In genomic region chr14:53011053-53011462, GRCh38 we compare ENCODE assay signal across 8 cellular contexts.
DNase-seq lines count a peak whose midpoint lies in the region; ATAC-seq and TF ChIP-seq lines count a peak whose summit lies in the region.

No MANE protein-coding gene starts in this region.

- no peaks in the 10 kb centered on the region for H4K20me1 ChIP-seq in HCT116 (ENCODE audit: insufficient read depth)
- H4K20me1 ChIP-seq in smooth muscle cell (ENCODE audit: low read depth) = no peaks in the 10 kb centered on the region

- H3K27ac ChIP-seq in HCT116 (ENCODE audit: low read depth, low read length) (peak overlapping the region; percentile 30; the same call in 1 of the 2 replicates), smooth muscle cell (ENCODE audit: low read depth) (peak overlapping the region; percentile 29)

- H3K9me3 ChIP-seq in HCT116 (ENCODE audit: control insufficient read depth in 1 of 2, insufficient read depth in 1 of 2, low read depth in 1 of 2, low read length in 2 of 2) (no peaks in the 10 kb centered on the region), smooth muscle cell (replicated peaks; ENCODE audit: low read depth) (no peaks in the 10 kb centered on the region)

- ATAC-seq in HCT116 = peak; percentile 91
- no peak for ATAC-seq in GM21526 (IDR thresholded peaks at IDR 0.05; ENCODE audit: low FRiP score, unreplicated experiment)
- ATAC-seq in GM19452 (IDR thresholded peaks at IDR 0.05; ENCODE audit: unreplicated experiment) = no peak
- no peak for ATAC-seq in HG03097 (IDR thresholded peaks at IDR 0.05; ENCODE audit: low FRiP score, unreplicated experiment)

- TF ChIP-seq POLR2A in HCT116 (IDR thresholded peaks at IDR 0.05; ENCODE audit: borderline replicate concordance, extremely low read depth, insufficient read depth, insufficient read length) = no peak

- no peaks in the 10 kb centered on the region for H3K79me2 ChIP-seq in HCT116 (ENCODE audit: insufficient read depth, low read length)
- H3K79me2 ChIP-seq in smooth muscle cell (ENCODE audit: low read depth) = no peaks in the 10 kb centered on the region

- H3K4me1 ChIP-seq in HCT116 (ENCODE audit: control insufficient read depth in 1 of 2, insufficient read depth in 2 of 2, low read length in 2 of 2) (peaks cover 18 to 19% of the 10 kb centered on the region in 2 experiments), smooth muscle cell (ENCODE audit: low read depth) (peaks cover 17% of the 10 kb centered on the region)

- H3K4me3 ChIP-seq in HCT116 (replicated peaks in 1 of 2; ENCODE audit: low read depth in 1 of 2, low read length in 2 of 2) (peak overlapping the region; percentile 6 to 36; a peak in 1 of 4 replicates), smooth muscle cell (no peak overlapping the region)

- DNase-seq in HCT116 (ENCODE audit: low read depth, low spot score) (peak; percentile 21), brain pericyte (ENCODE audit: low read depth, low spot score) (peak; percentile 96), inferior parietal cortex (ENCODE audit: extremely low spot score) (peak; percentile 32), smooth muscle cell (lab: John Stamatoyannopoulos, UW; ENCODE audit: unreplicated experiment) (no peak), CD1c-positive myeloid dendritic cell (ENCODE audit: extremely low spot score) (no peak)

- H3K9ac ChIP-seq in HCT116 (ENCODE audit: low read length) = no peak overlapping the region
- no peak overlapping the region for H3K9ac ChIP-seq in smooth muscle cell (ENCODE audit: low read depth)

- RAD21 ChIA-PET in HCT116 (lab: Charles Lee; ENCODE audit: low non-redundant PET in 1 of 2, low total read pairs in 2 of 2, uncharacterized antibody in 2 of 2, unreplicated experiment in 2 of 2) = interaction anchor here in 1 of 2 experiments (0.5 kb wide), 1 partner anchor 295 kb away, joined by 4 read pairs; no protein-coding TSS in a partner anchor

- no TSS peak for BruUV-seq in HCT116 (replicated peaks; lab: Mats Ljungman, UMichigan)

- intact Hi-C loops in HCT116 (cut with micrococcal nuclease) = no loop called here

- no peaks in the 10 kb centered on the region for H3K27me3 ChIP-seq in HCT116 (ENCODE audit: insufficient read depth, low read length)
- no peaks in the 10 kb centered on the region for H3K27me3 ChIP-seq in smooth muscle cell (ENCODE audit: low read depth)

- CTCF ChIA-PET in HCT116 (lab: Charles Lee) = interaction anchor here (1.5 kb wide), 1 partner anchor 187 kb away, joined by 4 read pairs; no protein-coding TSS in a partner anchor

- TF ChIP-seq CTCF in HCT116 (IDR thresholded peaks at IDR 0.05 in 2 of 3, conservative IDR thresholded peaks at IDR 0.05 in 1 of 3; ENCODE audit: borderline replicate concordance in 1 of 3, insufficient read depth in 1 of 3, low read depth in 2 of 3, low read length in 2 of 3) (no peak), smooth muscle cell (IDR thresholded peaks at IDR 0.05; ENCODE audit: borderline replicate concordance, insufficient read depth, poor library complexity, severe bottlenecking) (no peak)

- no peaks in the 10 kb centered on the region for H3K9me2 ChIP-seq in HCT116 (ENCODE audit: insufficient read depth)

- H2AFZ ChIP-seq in HCT116 (ENCODE audit: low read depth, low read length, poor library complexity, severe bottlenecking) (peak overlapping the region; percentile 67), smooth muscle cell (ENCODE audit: low read depth) (no peak overlapping the region)

- no peaks in the 10 kb centered on the region for H3K36me3 ChIP-seq in HCT116 (ENCODE audit: control insufficient read depth in 1 of 2, insufficient read depth in 2 of 2, low read length in 2 of 2)
- H3K36me3 ChIP-seq in smooth muscle cell (ENCODE audit: low read depth) = no peaks in the 10 kb centered on the region

- POLR2A ChIA-PET in HCT116 (lab: Charles Lee) = no interaction called here

- peaks cover 6% of the 10 kb centered on the region for H3F3A ChIP-seq in smooth muscle cell (ENCODE audit: low read depth)

- 3% methylated on average over 7 of the region's 7 CpGs for WGBS in smooth muscle cell (ENCODE audit: low lambda C conversion rate)

- TF ChIP-seq RAD21 in HCT116 (IDR thresholded peaks at IDR 0.05; ENCODE audit: low read depth) = no peak

- H3K4me2 ChIP-seq in HCT116 (ENCODE audit: low read length) (peak overlapping the region; percentile 71), smooth muscle cell (peak overlapping the region; percentile 45)

TF ChIP-seq in HCT116, 20 proteins besides CTCF, POLR2A, EP300 and RAD21:
- TF ChIP-seq JUND (IDR thresholded peaks at IDR 0.05) (peak; percentile 63), CEBPB (IDR thresholded peaks at IDR 0.05; ENCODE audit: low read depth) (peak; percentile 29; the same call in 1 of the 2 replicates), SP1 (IDR thresholded peaks at IDR 0.05; ENCODE audit: low read depth) (peak; percentile 21; the same call in 1 of the 2 replicates), EZH2phosphoT487 (IDR thresholded peaks at IDR 0.05; ENCODE audit: borderline replicate concordance) (no peak), FOSL1 (IDR thresholded peaks at IDR 0.05; ENCODE audit: low read depth) (peak; percentile 64)
TF ChIP-seq in HCT116: peak in this region for 4.

Comparison
In these comparisons a context has a peak if more than half of its experiments do, and no peak if none do; other contexts are left out.
1. DNase-seq: peak in HCT116 (single experiment), brain pericyte (single experiment) and inferior parietal cortex (single experiment); none in smooth muscle cell (single experiment) and CD1c-positive myeloid dendritic cell (single experiment).